Comparison of ENCODE assay signal across 8 cellular contexts in genomic region chr14:95516554-95517209, GRCh38. TPM values are rescaled to one million over a fixed set of nuclear protein-coding genes. Genes with fewer than 3 reads are reported as not detected.
DNase-seq lines count a peak whose midpoint lies in the region; ATAC-seq, FAIRE-seq and TF ChIP-seq lines count a peak whose summit lies in the region.

A gene with protein sequence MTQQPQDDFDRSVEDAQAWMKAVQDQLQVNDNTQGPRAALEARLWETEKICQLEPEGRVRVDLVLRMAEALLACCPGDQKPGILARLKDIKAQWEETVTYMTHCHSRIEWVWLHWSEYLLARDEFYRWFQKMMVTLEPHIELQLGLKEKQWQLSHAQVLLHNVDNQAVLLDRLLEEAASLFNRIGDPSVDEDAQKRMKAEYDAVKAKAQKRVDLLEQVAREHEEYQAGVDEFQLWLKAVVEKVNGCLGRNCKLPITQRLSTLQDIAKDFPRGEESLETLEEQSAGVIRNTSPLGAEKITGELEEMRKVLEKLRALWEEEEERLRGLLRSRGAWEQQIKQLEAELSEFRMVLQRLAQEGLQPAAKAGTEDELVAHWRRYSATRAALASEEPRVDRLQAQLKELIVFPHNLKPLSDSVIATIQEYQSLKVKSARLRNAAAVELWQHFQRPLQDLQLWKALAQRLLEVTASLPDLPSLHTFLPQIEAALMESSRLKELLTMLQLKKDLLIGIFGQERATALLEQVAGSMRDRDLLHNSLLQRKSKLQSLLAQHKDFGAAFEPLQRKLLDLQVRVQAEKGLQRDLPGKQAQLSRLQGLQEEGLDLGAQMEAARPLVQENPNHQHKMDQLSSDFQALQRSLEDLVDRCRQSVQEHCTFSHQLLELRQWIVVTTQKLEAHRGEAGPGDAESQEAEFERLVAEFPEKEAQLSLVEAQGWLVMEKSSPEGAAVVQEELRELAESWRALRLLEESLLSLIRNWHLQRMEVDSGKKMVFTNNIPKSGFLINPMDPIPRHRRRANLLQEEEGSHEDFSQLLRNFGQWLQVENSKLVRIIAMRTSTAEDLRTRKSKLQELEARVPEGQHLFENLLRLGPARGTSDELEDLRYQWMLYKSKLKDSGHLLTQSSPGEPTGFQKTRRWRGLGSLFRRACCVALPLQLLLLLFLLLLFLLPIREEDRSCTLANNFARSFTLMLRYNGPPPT (minus strand): TSS chr14:95516650. CDS start chr14:95475821, 40,829 bp downstream.

- FAIRE-seq in D721Med (lab: Jason Lieb, UNC) (no peak), urothelium cell line (lab: Jason Lieb, UNC) (no peak)

- POLR2A ChIA-PET in activated CD4-positive, alpha-beta memory T cell treated with anti-CD3 and anti-CD28 coated beads, Interleukin-2, amount 10 ng/mL, durations not matched to agents 7 days and 5 days (lab: Charles Lee): interaction anchor here (0.6 to 6.0 kb wide), 13 partner anchors 8 to 409 kb away, joined by 3 to 99 read pairs (median 6); partner anchors contain the start of gene GLRX5

- peak within 1 kb of the TSS; percentile 92 to 98 (median 97) for H3K27ac Mint-ChIP-seq in IgD-negative memory B cell
- H3K27ac Mint-ChIP-seq in activated CD4-positive, alpha-beta memory T cell treated with anti-CD3 and anti-CD28 coated beads, Interleukin-2, amount 10 ng/mL, durations not matched to agents 7 days and 5 days: peak within 1 kb of the TSS; percentile 99

- peak within 1 kb of the TSS; percentile 16 for H3K27ac ChIP-seq in epithelial cell of prostate

- H3K36me3 Mint-ChIP-seq in IgD-negative memory B cell: no peaks in the 10 kb centered on the region
- H3K36me3 Mint-ChIP-seq in activated CD4-positive, alpha-beta memory T cell treated with anti-CD3 and anti-CD28 coated beads, Interleukin-2, amount 10 ng/mL, durations not matched to agents 7 days and 5 days (ENCODE audit: low read depth): peaks cover 28% of the 10 kb centered on the region

- DNase-seq in D721Med (ENCODE audit: insufficient read length, low spot score) (peak; percentile 68), epithelial cell of prostate (ENCODE audit: low read depth, low spot score) (no peak), myocyte (ENCODE audit: low read depth) (peak; percentile 57), urothelium cell line (ENCODE audit: low spot score) (peak; percentile 60), NCI-H510A treated with DMSO at 0.1 percent for 48 hours (lab: John Stamatoyannopoulos, UW) (no peak)
- peak; percentile 71 for DNase-seq in activated CD4-positive, alpha-beta memory T cell treated with anti-CD3 and anti-CD28 coated beads, Interleukin-2, amount 10 ng/mL, durations not matched to agents 7 days and 5 days

- H3K4me3 Mint-ChIP-seq in IgD-negative memory B cell: peak within 1 kb of the TSS; percentile 93 to 99 (median 98)
- H3K4me3 Mint-ChIP-seq in activated CD4-positive, alpha-beta memory T cell treated with anti-CD3 and anti-CD28 coated beads, Interleukin-2, amount 10 ng/mL, durations not matched to agents 7 days and 5 days: peak within 1 kb of the TSS; percentile 92

- no peaks in the 10 kb centered on the region for H3K27me3 Mint-ChIP-seq in IgD-negative memory B cell
- H3K27me3 Mint-ChIP-seq in activated CD4-positive, alpha-beta memory T cell treated with anti-CD3 and anti-CD28 coated beads, Interleukin-2, amount 10 ng/mL, durations not matched to agents 7 days and 5 days: no peaks in the 10 kb centered on the region

- ATAC-seq in GM21447 (IDR thresholded peaks at IDR 0.05; ENCODE audit: unreplicated experiment): peak; percentile 32

- TF ChIP-seq CTCF in D721Med (IDR thresholded peaks at IDR 0.05; ENCODE audit: insufficient read depth, missing control alignments): no peak

- CTCF ChIA-PET in activated CD4-positive, alpha-beta memory T cell treated with anti-CD3 and anti-CD28 coated beads, Interleukin-2, amount 10 ng/mL, durations not matched to agents 7 days and 5 days (lab: Charles Lee): interaction anchor here (0.8 to 8.5 kb wide), 6 partner anchors 10 to 90 kb away, joined by 3 to 118 read pairs (median 4); no protein-coding TSS in a partner anchor

- H3K9me3 Mint-ChIP-seq in IgD-negative memory B cell: no peaks in the 10 kb centered on the region
- H3K9me3 Mint-ChIP-seq in activated CD4-positive, alpha-beta memory T cell treated with anti-CD3 and anti-CD28 coated beads, Interleukin-2, amount 10 ng/mL, durations not matched to agents 7 days and 5 days: no peaks in the 10 kb centered on the region

- H3K4me1 Mint-ChIP-seq in IgD-negative memory B cell: peaks cover 55 to 58% (median 57%) of the 10 kb centered on the region in 3 donors
- peaks cover 76% of the 10 kb centered on the region for H3K4me1 Mint-ChIP-seq in activated CD4-positive, alpha-beta memory T cell treated with anti-CD3 and anti-CD28 coated beads, Interleukin-2, amount 10 ng/mL, durations not matched to agents 7 days and 5 days

RNA-seq across cellular contexts. Expression of the gene that starts here (rescaled TPM):
- polyA plus RNA-seq in IgD-negative memory B cell: 8.8 TPM
- total RNA-seq in activated CD4-positive, alpha-beta memory T cell treated with anti-CD3 and anti-CD28 coated beads, Interleukin-2, amount 10 ng/mL, durations not matched to agents 7 days and 5 days: 10 to 100 TPM; 86.2 to 89.5 TPM
- total RNA-seq in myocyte: 5.2 and 5.9 TPM in 2 replicates
- 2.3 TPM for polyA plus RNA-seq in myocyte (2012)

Comparison
In these comparisons a context has a peak if more than half of its experiments do, and no peak if none do; other contexts are left out.
1. RNA of the gene that starts here (total RNA-seq): 86.2 to 89.5 TPM in activated CD4-positive, alpha-beta memory T cell treated with anti-CD3 and anti-CD28 coated beads, Interleukin-2, amount 10 ng/mL, durations not matched to agents 7 days and 5 days; 5.2 to 5.9 TPM in myocyte; every median in the first group is over 10 times any median in the second.
2. DNase-seq: peak in D721Med (single experiment), activated CD4-positive, alpha-beta memory T cell treated with anti-CD3 and anti-CD28 coated beads, Interleukin-2, amount 10 ng/mL, durations not matched to agents 7 days and 5 days (single experiment), myocyte (single experiment) and urothelium cell line (single experiment); none in epithelial cell of prostate (single experiment) and NCI-H510A treated with DMSO at 0.1 percent for 48 hours (single experiment).